Comparison of ENCODE assay signal across 1 cellular context in the genomic region with DNA sequence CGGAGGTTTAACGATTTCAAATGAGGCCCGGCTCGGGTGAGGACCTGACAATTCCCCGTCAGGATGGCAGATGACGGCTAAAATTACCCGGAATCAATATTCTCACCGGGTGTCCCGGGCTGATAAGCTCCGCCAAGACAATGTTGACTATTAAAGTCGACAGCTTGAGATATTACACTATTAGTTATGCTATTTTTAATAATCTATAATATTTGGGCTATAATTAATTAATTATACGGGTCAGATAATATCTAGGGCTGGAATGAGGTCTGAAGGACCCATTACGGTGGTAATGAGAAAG.
A peak's percentile ranks its signal among the peaks of the same experiment; 100 is the strongest.
TF ChIP-seq lines count a peak whose summit lies in the region.

No MANE protein-coding gene starts in this region.

TF ChIP-seq in K562, 482 proteins besides CTCF, POLR2A, EP300 and RAD21 (continued from another document and continues in another):
- no peak for TF ChIP-seq GMEB1 (CRISPR knock-in tag; IDR thresholded peaks at IDR 0.05)
- TF ChIP-seq, protein P1, sequence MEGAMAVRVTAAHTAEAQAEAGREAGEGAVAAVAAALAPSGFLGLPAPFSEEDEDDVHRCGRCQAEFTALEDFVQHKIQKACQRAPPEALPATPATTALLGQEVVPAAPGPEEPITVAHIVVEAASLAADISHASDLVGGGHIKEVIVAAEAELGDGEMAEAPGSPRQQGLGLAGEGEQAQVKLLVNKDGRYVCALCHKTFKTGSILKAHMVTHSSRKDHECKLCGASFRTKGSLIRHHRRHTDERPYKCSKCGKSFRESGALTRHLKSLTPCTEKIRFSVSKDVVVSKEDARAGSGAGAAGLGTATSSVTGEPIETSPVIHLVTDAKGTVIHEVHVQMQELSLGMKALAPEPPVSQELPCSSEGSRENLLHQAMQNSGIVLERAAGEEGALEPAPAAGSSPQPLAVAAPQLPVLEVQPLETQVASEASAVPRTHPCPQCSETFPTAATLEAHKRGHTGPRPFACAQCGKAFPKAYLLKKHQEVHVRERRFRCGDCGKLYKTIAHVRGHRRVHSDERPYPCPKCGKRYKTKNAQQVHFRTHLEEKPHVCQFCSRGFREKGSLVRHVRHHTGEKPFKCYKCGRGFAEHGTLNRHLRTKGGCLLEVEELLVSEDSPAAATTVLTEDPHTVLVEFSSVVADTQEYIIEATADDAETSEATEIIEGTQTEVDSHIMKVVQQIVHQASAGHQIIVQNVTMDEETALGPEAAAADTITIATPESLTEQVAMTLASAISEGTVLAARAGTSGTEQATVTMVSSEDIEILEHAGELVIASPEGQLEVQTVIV (CRISPR knock-in tag; IDR thresholded peaks at IDR 0.05; ENCODE audit: borderline replicate concordance) = no peak
- no peak for TF ChIP-seq BHLHE40 (IDR thresholded peaks at IDR 0.05; ENCODE audit: low read length)
- TF ChIP-seq, protein P2, sequence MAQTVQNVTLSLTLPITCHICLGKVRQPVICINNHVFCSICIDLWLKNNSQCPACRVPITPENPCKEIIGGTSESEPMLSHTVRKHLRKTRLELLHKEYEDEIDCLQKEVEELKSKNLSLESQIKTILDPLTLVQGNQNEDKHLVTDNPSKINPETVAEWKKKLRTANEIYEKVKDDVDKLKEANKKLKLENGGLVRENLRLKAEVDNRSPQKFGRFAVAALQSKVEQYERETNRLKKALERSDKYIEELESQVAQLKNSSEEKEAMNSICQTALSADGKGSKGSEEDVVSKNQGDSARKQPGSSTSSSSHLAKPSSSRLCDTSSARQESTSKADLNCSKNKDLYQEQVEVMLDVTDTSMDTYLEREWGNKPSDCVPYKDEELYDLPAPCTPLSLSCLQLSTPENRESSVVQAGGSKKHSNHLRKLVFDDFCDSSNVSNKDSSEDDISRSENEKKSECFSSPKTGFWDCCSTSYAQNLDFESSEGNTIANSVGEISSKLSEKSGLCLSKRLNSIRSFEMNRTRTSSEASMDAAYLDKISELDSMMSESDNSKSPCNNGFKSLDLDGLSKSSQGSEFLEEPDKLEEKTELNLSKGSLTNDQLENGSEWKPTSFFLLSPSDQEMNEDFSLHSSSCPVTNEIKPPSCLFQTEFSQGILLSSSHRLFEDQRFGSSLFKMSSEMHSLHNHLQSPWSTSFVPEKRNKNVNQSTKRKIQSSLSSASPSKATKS (CRISPR knock-in tag; IDR thresholded peaks at IDR 0.05) = no peak
- TF ChIP-seq ZNF41 (CRISPR knock-in tag; conservative IDR thresholded peaks at IDR 0.05) = no peak
- no peak for TF ChIP-seq RBM39 (optimal IDR thresholded peaks at IDR 0.05; ENCODE audit: low read depth, low read length)
- TF ChIP-seq MIER1 (IDR thresholded peaks at IDR 0.05; ENCODE audit: low read depth) = no peak
- TF ChIP-seq KDM1A (IDR thresholded peaks at IDR 0.05) = 0 out of 4 replicates have a peak, but pooled peaks of 1 of the 2 experiments have one; percentile 8
- no peak for TF ChIP-seq RFX5 (IDR thresholded peaks at IDR 0.05; ENCODE audit: low read depth, low read length)
- TF ChIP-seq HDAC2 (IDR thresholded peaks at IDR 0.05) = no peak
- TF ChIP-seq, protein P3, sequence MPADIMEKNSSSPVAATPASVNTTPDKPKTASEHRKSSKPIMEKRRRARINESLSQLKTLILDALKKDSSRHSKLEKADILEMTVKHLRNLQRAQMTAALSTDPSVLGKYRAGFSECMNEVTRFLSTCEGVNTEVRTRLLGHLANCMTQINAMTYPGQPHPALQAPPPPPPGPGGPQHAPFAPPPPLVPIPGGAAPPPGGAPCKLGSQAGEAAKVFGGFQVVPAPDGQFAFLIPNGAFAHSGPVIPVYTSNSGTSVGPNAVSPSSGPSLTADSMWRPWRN (IDR thresholded peaks at IDR 0.05; ENCODE audit: low read depth) = no peak
- TF ChIP-seq REST (CRISPR knock-in tag; IDR thresholded peaks at IDR 0.05; ENCODE audit: low read depth) = no peak
- peak; percentile 71 for TF ChIP-seq CBFA2T3 (IDR thresholded peaks at IDR 0.05)
- no peak for TF ChIP-seq PRMT5 (CRISPR knock-in tag; IDR thresholded peaks at IDR 0.05)
- TF ChIP-seq GTF2A2 (tag; IDR thresholded peaks at IDR 0.05) = no peak
- TF ChIP-seq SNRNP70 (optimal IDR thresholded peaks at IDR 0.05; ENCODE audit: low read depth, low read length) = no peak
- TF ChIP-seq, protein P4, sequence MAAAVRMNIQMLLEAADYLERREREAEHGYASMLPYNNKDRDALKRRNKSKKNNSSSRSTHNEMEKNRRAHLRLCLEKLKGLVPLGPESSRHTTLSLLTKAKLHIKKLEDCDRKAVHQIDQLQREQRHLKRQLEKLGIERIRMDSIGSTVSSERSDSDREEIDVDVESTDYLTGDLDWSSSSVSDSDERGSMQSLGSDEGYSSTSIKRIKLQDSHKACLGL (CRISPR knock-in tag; IDR thresholded peaks at IDR 0.05; ENCODE audit: borderline replicate concordance, poor library complexity, severe bottlenecking) = no peak
- TF ChIP-seq NCOR1 (IDR thresholded peaks at IDR 0.05) = no peak; the same call in 1 of the 2 replicates
- no peak for TF ChIP-seq ZNF133 (CRISPR knock-in tag; IDR thresholded peaks at IDR 0.05)
- TF ChIP-seq GABPA (tag; conservative IDR thresholded peaks at IDR 0.05; ENCODE audit: low read depth) = no peak
- TF ChIP-seq DACH1 (IDR thresholded peaks at IDR 0.05; ENCODE audit: partially characterized antibody) = peak; percentile 96
- no peak for TF ChIP-seq RUNX1 (IDR thresholded peaks at IDR 0.05; ENCODE audit: low read depth)
- no peak for TF ChIP-seq KLF1 (tag; IDR thresholded peaks at IDR 0.05)
- no peak for TF ChIP-seq CCNT2 (IDR thresholded peaks at IDR 0.05; ENCODE audit: borderline replicate concordance, extremely low read depth, insufficient read length, low read depth, low read length)
- TF ChIP-seq NRF1 (conservative IDR thresholded peaks at IDR 0.05 in 1 of 2, IDR thresholded peaks at IDR 0.05 in 1 of 2) = 0 out of 4 replicates have a peak, but pooled peaks of 1 of the 2 experiments have one; percentile 1
- no peak for TF ChIP-seq U2AF1 (optimal IDR thresholded peaks at IDR 0.05; ENCODE audit: low read depth, low read length)
- TF ChIP-seq, protein P5, sequence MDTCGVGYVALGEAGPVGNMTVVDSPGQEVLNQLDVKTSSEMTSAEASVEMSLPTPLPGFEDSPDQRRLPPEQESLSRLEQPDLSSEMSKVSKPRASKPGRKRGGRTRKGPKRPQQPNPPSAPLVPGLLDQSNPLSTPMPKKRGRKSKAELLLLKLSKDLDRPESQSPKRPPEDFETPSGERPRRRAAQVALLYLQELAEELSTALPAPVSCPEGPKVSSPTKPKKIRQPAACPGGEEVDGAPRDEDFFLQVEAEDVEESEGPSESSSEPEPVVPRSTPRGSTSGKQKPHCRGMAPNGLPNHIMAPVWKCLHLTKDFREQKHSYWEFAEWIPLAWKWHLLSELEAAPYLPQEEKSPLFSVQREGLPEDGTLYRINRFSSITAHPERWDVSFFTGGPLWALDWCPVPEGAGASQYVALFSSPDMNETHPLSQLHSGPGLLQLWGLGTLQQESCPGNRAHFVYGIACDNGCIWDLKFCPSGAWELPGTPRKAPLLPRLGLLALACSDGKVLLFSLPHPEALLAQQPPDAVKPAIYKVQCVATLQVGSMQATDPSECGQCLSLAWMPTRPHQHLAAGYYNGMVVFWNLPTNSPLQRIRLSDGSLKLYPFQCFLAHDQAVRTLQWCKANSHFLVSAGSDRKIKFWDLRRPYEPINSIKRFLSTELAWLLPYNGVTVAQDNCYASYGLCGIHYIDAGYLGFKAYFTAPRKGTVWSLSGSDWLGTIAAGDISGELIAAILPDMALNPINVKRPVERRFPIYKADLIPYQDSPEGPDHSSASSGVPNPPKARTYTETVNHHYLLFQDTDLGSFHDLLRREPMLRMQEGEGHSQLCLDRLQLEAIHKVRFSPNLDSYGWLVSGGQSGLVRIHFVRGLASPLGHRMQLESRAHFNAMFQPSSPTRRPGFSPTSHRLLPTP (IDR thresholded peaks at IDR 0.05; ENCODE audit: borderline replicate concordance, extremely low read depth, insufficient read length) = no peak
- TF ChIP-seq, protein P6, sequence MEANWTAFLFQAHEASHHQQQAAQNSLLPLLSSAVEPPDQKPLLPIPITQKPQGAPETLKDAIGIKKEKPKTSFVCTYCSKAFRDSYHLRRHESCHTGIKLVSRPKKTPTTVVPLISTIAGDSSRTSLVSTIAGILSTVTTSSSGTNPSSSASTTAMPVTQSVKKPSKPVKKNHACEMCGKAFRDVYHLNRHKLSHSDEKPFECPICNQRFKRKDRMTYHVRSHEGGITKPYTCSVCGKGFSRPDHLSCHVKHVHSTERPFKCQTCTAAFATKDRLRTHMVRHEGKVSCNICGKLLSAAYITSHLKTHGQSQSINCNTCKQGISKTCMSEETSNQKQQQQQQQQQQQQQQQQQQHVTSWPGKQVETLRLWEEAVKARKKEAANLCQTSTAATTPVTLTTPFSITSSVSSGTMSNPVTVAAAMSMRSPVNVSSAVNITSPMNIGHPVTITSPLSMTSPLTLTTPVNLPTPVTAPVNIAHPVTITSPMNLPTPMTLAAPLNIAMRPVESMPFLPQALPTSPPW (CRISPR knock-in tag; IDR thresholded peaks at IDR 0.05) = no peak
- no peak for TF ChIP-seq ZNF830 (CRISPR knock-in tag; IDR thresholded peaks at IDR 0.05)
- peak; percentile 73 for TF ChIP-seq TAL1 (IDR thresholded peaks at IDR 0.05)
- TF ChIP-seq SAFB2 (IDR thresholded peaks at IDR 0.05; ENCODE audit: borderline replicate concordance, low read depth, low read length, severe bottlenecking) = no peak
- no peak for TF ChIP-seq HNRNPL (IDR thresholded peaks at IDR 0.05; ENCODE audit: low read depth, low read length)
- no peak for TF ChIP-seq MEF2A (IDR thresholded peaks at IDR 0.05; ENCODE audit: control insufficient read depth, low read depth, low read length)
- no peak for TF ChIP-seq MLX (CRISPR knock-in tag; conservative IDR thresholded peaks at IDR 0.05)
- no peak for TF ChIP-seq RAD51 (IDR thresholded peaks at IDR 0.05; ENCODE audit: borderline replicate concordance, low read depth)
- no peak for TF ChIP-seq USF2 (CRISPR knock-in tag; IDR thresholded peaks at IDR 0.05)
- no peak for TF ChIP-seq ZNF146 (CRISPR knock-in tag; IDR thresholded peaks at IDR 0.05; ENCODE audit: unreplicated experiment)
- no peak for TF ChIP-seq HOXB6 (CRISPR knock-in tag; IDR thresholded peaks at IDR 0.05; ENCODE audit: borderline replicate concordance)
- no peak for TF ChIP-seq SIRT6 (IDR thresholded peaks at IDR 0.05; ENCODE audit: low read depth, low read length)
- no peak for TF ChIP-seq OTX1 (CRISPR knock-in tag; IDR thresholded peaks at IDR 0.05)
- TF ChIP-seq ZNF165 (CRISPR knock-in tag; IDR thresholded peaks at IDR 0.05; ENCODE audit: borderline replicate concordance) = no peak
- TF ChIP-seq ZNF23 (CRISPR knock-in tag; IDR thresholded peaks at IDR 0.05) = no peak
- no peak for TF ChIP-seq ZNF780A (CRISPR knock-in tag; IDR thresholded peaks at IDR 0.05)
- TF ChIP-seq NCOA2 (IDR thresholded peaks at IDR 0.05; ENCODE audit: partially characterized antibody in 2 of 2) = no peak
- TF ChIP-seq ETV5 (CRISPR knock-in tag; IDR thresholded peaks at IDR 0.05; ENCODE audit: low read depth) = no peak
- TF ChIP-seq TCF7 (IDR thresholded peaks at IDR 0.05; ENCODE audit: borderline replicate concordance) = no peak
- no peak for TF ChIP-seq POLR2AphosphoS2 (IDR thresholded peaks at IDR 0.05; ENCODE audit: low read length)
- TF ChIP-seq SMARCA4 (IDR thresholded peaks at IDR 0.05) = peak; percentile 63
- no peak for TF ChIP-seq E2F3 (CRISPR knock-in tag; IDR thresholded peaks at IDR 0.05)
- no peak for TF ChIP-seq TAF1 (IDR thresholded peaks at IDR 0.05; ENCODE audit: control insufficient read depth, extremely low read depth, insufficient read depth, low read length, severe bottlenecking)
- TF ChIP-seq SRSF7 (optimal IDR thresholded peaks at IDR 0.05; ENCODE audit: low read depth, low read length) = no peak
